ENCODE assay signal across 24 cellular contexts in the genomic region with DNA sequence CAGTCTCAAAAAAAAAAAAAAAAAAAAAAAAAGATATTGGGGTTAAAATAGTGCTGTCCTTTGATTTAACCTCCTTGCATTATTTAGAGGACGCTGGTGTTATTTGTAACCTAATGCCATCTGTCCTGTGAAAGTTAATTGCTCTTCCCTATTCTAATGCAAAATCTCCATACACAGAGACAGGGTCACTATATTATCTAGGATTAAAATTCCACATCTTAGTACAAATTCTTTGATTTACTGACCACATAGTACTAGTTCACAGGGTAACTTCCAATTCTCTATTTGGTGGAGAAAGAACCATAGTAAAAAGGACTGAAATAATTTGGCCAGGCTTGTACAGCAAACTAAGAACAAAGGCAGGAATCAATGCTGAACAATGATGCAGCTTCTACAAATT.
DNase-seq lines count a peak whose midpoint lies in the region; ATAC-seq and TF ChIP-seq lines count a peak whose summit lies in the region.
"Had no signal": no experiment of that assay in that cellular context is flagged by ENCODE, and none has a peak within 500 bp of the region (broad histone marks: within the 10 kb centered on the region; RNA-seq: fewer than 3 reads in every experiment).

No MANE protein-coding gene starts in this region.

- H3K27me3 Mint-ChIP-seq in WTC11 (ENCODE audit: low read depth) (no peaks in the 10 kb centered on the region), nephron (ENCODE audit: low read depth) (no peaks in the 10 kb centered on the region)
- H3K27me3 Mint-ChIP-seq: CD4-positive, CD25-positive, alpha-beta regulatory T cell; CD8-positive, alpha-beta memory T cell had no signal

- no peak overlapping the region for H3K4me3 ChIP-seq in ascending aorta
- H3K4me3 ChIP-seq: BLaER1, GM12878 had no signal

- CTCF ChIA-PET in WTC11 (lab: Charles Lee), result no interaction called here

- H3K27me3 ChIP-seq in ascending aorta, result no peaks in the 10 kb centered on the region
- H3K27me3 ChIP-seq: BE2C, BLaER1 had no signal

- H3K36me3 Mint-ChIP-seq in WTC11 (no peaks in the 10 kb centered on the region), nephron (ENCODE audit: low read depth) (no peaks in the 10 kb centered on the region)
- H3K36me3 Mint-ChIP-seq: CD14-positive monocyte; CD4-positive, alpha-beta memory T cell; CD4-positive, CD25-positive, alpha-beta regulatory T cell had no signal

- POLR2A ChIA-PET in WTC11 (lab: Charles Lee), result interaction anchor here (0.6 kb wide), 1 partner anchor 14 kb away, joined by 3 read pairs; no protein-coding TSS in a partner anchor

- H3K36me3 ChIP-seq in ascending aorta, result no peaks in the 10 kb centered on the region
- H3K36me3 ChIP-seq: BE2C, BLaER1 had no signal

- peaks cover 26% of the 10 kb centered on the region for H3K4me1 Mint-ChIP-seq in WTC11
- H3K4me1 Mint-ChIP-seq in nephron, result peaks cover 15% of the 10 kb centered on the region
- H3K4me1 Mint-ChIP-seq: CD14-positive monocyte; CD4-positive, alpha-beta memory T cell; CD4-positive, CD25-positive, alpha-beta regulatory T cell; CD8-positive, alpha-beta memory T cell had no signal

- no peaks in the 10 kb centered on the region for H3K9me3 ChIP-seq in ascending aorta
- H3K9me3 ChIP-seq: BE2C, BLaER1 had no signal

- peak overlapping the region; percentile 65; the same call in 1 of the 2 replicates for H3K27ac Mint-ChIP-seq in WTC11
- H3K27ac Mint-ChIP-seq in nephron, result peak overlapping the region in 2 of 3 experiments; percentile 7 to 40
- H3K27ac Mint-ChIP-seq: CD14-positive monocyte; CD4-positive, alpha-beta memory T cell; CD4-positive, CD25-positive, alpha-beta regulatory T cell; CD8-positive, alpha-beta memory T cell had no signal

- H3K9me3 Mint-ChIP-seq in WTC11 (peaks cover 8% of the 10 kb centered on the region), nephron (no peaks in the 10 kb centered on the region)

- H3K4me3 Mint-ChIP-seq in WTC11 (no peak overlapping the region), nephron (no peak overlapping the region)
- H3K4me3 Mint-ChIP-seq: CD14-positive monocyte; CD4-positive, alpha-beta memory T cell; CD4-positive, CD25-positive, alpha-beta regulatory T cell; CD8-positive, alpha-beta memory T cell had no signal

- ATAC-seq in WTC11, result no peak; the same call in 1 of the 2 replicates
- ATAC-seq: GM12878 had no signal

- DNase-seq in NCI-H748 (lab: John Stamatoyannopoulos, UW; ENCODE audit: unreplicated experiment) (peak; percentile 48), NCI-H748 treated with DMSO at 0.1 percent for 48 hours (lab: John Stamatoyannopoulos, UW) (no peak), NCI-H69 (lab: John Stamatoyannopoulos, UW) (peak; percentile 28), WTC11 (ENCODE audit: low spot score) (no peak), ascending aorta (ENCODE audit: low spot score in 2 of 2) (no peak), cardiac septum (ENCODE audit: low spot score) (no peak)
- DNase-seq: 8988T; ACHN; BE2C; C1 segment of cervical spinal cord; CD4-positive, alpha-beta memory T cell; CD4-positive, CD25-positive, alpha-beta regulatory T cell; CD8-positive, alpha-beta memory T cell; COR-L47; DMS153; DMS53; DMS79; DND-41; EL; GDM1 had no signal

- H3K4me1 ChIP-seq in ascending aorta, result no peaks in the 10 kb centered on the region
- H3K4me1 ChIP-seq: BE2C, BLaER1 had no signal

- intact Hi-C loops in ascending aorta (cut with DNase I) (no loop called here), cardiac septum (cut with DNase I) (no loop called here)

- TF ChIP-seq CTCF in WTC11 (IDR thresholded peaks at IDR 0.05), result no peak
- TF ChIP-seq CTCF in nephron (IDR thresholded peaks at IDR 0.05; ENCODE audit: unreplicated experiment in 3 of 3), result no peak
- TF ChIP-seq CTCF in ascending aorta (IDR thresholded peaks at IDR 0.05), result no peak

- H3K27ac ChIP-seq in ascending aorta, result no peak overlapping the region
- H3K27ac ChIP-seq: BLaER1 had no signal

TF ChIP-seq in WTC11, 78 proteins besides CTCF, POLR2A, EP300 and RAD21:
- TF ChIP-seq SP1 (CRISPR knock-in tag; conservative IDR thresholded peaks at IDR 0.05) (no peak), TCF7 (CRISPR knock-in tag; IDR thresholded peaks at IDR 0.05; ENCODE audit: low read depth) (no peak), FOXK1 (CRISPR knock-in tag; IDR thresholded peaks at IDR 0.05) (no peak), CBFB (CRISPR knock-in tag; IDR thresholded peaks at IDR 0.05; ENCODE audit: low read depth) (no peak), KAT7 (CRISPR knock-in tag; IDR thresholded peaks at IDR 0.05; ENCODE audit: borderline replicate concordance) (no peak), ZNF396 (CRISPR knock-in tag; IDR thresholded peaks at IDR 0.05; ENCODE audit: borderline replicate concordance) (no peak), NR3C1 (CRISPR knock-in tag; conservative IDR thresholded peaks at IDR 0.05; ENCODE audit: low read depth) (no peak), JAZF1 (CRISPR knock-in tag; IDR thresholded peaks at IDR 0.05) (no peak), NFATC4 (CRISPR knock-in tag; IDR thresholded peaks at IDR 0.05) (no peak), TEAD4 (CRISPR knock-in tag; IDR thresholded peaks at IDR 0.05) (no peak), SMAD3 (CRISPR knock-in tag; IDR thresholded peaks at IDR 0.05; ENCODE audit: borderline replicate concordance) (no peak), SOX15 (CRISPR knock-in tag; IDR thresholded peaks at IDR 0.05) (no peak), ESRRA (CRISPR knock-in tag; IDR thresholded peaks at IDR 0.05; ENCODE audit: borderline replicate concordance) (no peak)
- TF ChIP-seq, protein P1, sequence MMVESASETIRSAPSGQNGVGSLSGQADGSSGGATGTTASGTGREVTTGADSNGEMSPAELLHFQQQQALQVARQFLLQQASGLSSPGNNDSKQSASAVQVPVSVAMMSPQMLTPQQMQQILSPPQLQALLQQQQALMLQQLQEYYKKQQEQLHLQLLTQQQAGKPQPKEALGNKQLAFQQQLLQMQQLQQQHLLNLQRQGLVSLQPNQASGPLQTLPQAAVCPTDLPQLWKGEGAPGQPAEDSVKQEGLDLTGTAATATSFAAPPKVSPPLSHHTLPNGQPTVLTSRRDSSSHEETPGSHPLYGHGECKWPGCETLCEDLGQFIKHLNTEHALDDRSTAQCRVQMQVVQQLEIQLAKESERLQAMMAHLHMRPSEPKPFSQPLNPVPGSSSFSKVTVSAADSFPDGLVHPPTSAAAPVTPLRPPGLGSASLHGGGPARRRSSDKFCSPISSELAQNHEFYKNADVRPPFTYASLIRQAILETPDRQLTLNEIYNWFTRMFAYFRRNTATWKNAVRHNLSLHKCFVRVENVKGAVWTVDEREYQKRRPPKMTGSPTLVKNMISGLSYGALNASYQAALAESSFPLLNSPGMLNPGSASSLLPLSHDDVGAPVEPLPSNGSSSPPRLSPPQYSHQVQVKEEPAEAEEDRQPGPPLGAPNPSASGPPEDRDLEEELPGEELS (CRISPR knock-in tag; IDR thresholded peaks at IDR 0.05), result no peak
- TF ChIP-seq, protein P2, sequence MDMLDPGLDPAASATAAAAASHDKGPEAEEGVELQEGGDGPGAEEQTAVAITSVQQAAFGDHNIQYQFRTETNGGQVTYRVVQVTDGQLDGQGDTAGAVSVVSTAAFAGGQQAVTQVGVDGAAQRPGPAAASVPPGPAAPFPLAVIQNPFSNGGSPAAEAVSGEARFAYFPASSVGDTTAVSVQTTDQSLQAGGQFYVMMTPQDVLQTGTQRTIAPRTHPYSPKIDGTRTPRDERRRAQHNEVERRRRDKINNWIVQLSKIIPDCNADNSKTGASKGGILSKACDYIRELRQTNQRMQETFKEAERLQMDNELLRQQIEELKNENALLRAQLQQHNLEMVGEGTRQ (CRISPR knock-in tag; IDR thresholded peaks at IDR 0.05), result no peak
- TF ChIP-seq, protein P3, sequence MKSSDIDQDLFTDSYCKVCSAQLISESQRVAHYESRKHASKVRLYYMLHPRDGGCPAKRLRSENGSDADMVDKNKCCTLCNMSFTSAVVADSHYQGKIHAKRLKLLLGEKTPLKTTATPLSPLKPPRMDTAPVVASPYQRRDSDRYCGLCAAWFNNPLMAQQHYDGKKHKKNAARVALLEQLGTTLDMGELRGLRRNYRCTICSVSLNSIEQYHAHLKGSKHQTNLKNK (CRISPR knock-in tag; IDR thresholded peaks at IDR 0.05), result no peak
- TF ChIP-seq, protein P4, sequence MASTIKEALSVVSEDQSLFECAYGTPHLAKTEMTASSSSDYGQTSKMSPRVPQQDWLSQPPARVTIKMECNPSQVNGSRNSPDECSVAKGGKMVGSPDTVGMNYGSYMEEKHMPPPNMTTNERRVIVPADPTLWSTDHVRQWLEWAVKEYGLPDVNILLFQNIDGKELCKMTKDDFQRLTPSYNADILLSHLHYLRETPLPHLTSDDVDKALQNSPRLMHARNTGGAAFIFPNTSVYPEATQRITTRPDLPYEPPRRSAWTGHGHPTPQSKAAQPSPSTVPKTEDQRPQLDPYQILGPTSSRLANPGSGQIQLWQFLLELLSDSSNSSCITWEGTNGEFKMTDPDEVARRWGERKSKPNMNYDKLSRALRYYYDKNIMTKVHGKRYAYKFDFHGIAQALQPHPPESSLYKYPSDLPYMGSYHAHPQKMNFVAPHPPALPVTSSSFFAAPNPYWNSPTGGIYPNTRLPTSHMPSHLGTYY (CRISPR knock-in tag; IDR thresholded peaks at IDR 0.05), result no peak
- TF ChIP-seq, protein P5, sequence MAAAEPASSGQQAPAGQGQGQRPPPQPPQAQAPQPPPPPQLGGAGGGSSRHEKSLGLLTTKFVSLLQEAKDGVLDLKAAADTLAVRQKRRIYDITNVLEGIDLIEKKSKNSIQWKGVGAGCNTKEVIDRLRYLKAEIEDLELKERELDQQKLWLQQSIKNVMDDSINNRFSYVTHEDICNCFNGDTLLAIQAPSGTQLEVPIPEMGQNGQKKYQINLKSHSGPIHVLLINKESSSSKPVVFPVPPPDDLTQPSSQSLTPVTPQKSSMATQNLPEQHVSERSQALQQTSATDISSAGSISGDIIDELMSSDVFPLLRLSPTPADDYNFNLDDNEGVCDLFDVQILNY (CRISPR knock-in tag; IDR thresholded peaks at IDR 0.05), result no peak
- TF ChIP-seq, protein P6, sequence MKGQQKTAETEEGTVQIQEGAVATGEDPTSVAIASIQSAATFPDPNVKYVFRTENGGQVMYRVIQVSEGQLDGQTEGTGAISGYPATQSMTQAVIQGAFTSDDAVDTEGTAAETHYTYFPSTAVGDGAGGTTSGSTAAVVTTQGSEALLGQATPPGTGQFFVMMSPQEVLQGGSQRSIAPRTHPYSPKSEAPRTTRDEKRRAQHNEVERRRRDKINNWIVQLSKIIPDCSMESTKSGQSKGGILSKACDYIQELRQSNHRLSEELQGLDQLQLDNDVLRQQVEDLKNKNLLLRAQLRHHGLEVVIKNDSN (CRISPR knock-in tag; IDR thresholded peaks at IDR 0.05), result no peak
- TF ChIP-seq, protein P7, sequence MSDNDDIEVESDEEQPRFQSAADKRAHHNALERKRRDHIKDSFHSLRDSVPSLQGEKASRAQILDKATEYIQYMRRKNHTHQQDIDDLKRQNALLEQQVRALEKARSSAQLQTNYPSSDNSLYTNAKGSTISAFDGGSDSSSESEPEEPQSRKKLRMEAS (CRISPR knock-in tag; IDR thresholded peaks at IDR 0.05), result no peak

Comparison
In these comparisons a context has a peak if more than half of its experiments do, and no peak if none do; other contexts are left out.
1. DNase-seq: peak in NCI-H748 (single experiment) and NCI-H69 (single experiment); none in NCI-H748 treated with DMSO at 0.1 percent for 48 hours (single experiment), WTC11 (single experiment), ascending aorta (0 of 2) and cardiac septum (single experiment).